In the genomic region with DNA sequence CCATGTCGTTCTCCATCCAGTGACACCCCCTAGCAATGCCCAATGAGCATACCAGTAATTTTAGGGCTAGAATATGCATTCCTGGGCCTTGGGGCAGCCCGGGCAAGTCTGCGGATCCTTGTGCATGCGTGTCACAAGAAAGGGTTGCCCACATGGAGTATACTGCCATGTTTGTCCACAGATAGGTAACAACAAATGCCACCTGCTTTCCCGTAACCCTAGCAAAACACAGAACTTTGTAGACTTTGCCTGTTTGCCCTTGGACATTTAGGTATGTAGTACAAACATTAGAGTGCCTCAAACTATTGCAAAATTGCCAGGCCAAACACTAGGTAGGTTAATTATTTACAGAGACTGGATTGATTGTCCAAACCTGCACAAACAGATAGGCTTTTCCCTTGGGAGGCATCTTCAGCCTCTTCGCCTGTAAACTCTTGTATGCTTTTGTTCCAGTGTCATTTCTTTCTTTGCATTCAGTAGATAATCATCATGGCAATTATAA, we compare ENCODE assay signal across 1 cellular context.
TF ChIP-seq lines count a peak whose summit lies in the region.

No MANE protein-coding gene starts in this region.

TF ChIP-seq in HepG2, 621 proteins besides CTCF, POLR2A, EP300 and RAD21 (continued from another document and continues in another):
- TF ChIP-seq, protein P1, sequence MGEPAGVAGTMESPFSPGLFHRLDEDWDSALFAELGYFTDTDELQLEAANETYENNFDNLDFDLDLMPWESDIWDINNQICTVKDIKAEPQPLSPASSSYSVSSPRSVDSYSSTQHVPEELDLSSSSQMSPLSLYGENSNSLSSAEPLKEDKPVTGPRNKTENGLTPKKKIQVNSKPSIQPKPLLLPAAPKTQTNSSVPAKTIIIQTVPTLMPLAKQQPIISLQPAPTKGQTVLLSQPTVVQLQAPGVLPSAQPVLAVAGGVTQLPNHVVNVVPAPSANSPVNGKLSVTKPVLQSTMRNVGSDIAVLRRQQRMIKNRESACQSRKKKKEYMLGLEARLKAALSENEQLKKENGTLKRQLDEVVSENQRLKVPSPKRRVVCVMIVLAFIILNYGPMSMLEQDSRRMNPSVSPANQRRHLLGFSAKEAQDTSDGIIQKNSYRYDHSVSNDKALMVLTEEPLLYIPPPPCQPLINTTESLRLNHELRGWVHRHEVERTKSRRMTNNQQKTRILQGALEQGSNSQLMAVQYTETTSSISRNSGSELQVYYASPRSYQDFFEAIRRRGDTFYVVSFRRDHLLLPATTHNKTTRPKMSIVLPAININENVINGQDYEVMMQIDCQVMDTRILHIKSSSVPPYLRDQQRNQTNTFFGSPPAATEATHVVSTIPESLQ (CRISPR knock-in tag; conservative IDR thresholded peaks at IDR 0.05): no peak
- no peak for TF ChIP-seq NPAS2 (CRISPR knock-in tag; IDR thresholded peaks at IDR 0.05; ENCODE audit: borderline replicate concordance)
- no peak for TF ChIP-seq SRY (CRISPR knock-in tag; IDR thresholded peaks at IDR 0.05)
- TF ChIP-seq, protein P2, sequence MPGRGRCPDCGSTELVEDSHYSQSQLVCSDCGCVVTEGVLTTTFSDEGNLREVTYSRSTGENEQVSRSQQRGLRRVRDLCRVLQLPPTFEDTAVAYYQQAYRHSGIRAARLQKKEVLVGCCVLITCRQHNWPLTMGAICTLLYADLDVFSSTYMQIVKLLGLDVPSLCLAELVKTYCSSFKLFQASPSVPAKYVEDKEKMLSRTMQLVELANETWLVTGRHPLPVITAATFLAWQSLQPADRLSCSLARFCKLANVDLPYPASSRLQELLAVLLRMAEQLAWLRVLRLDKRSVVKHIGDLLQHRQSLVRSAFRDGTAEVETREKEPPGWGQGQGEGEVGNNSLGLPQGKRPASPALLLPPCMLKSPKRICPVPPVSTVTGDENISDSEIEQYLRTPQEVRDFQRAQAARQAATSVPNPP (CRISPR knock-in tag; IDR thresholded peaks at IDR 0.05): peak; percentile 88; the same call in 1 of the 2 replicates
- TF ChIP-seq ZNF615 (CRISPR knock-in tag; IDR thresholded peaks at IDR 0.05; ENCODE audit: borderline replicate concordance): peak; percentile 65; the same call in 1 of the 2 replicates
- TF ChIP-seq, protein P3, sequence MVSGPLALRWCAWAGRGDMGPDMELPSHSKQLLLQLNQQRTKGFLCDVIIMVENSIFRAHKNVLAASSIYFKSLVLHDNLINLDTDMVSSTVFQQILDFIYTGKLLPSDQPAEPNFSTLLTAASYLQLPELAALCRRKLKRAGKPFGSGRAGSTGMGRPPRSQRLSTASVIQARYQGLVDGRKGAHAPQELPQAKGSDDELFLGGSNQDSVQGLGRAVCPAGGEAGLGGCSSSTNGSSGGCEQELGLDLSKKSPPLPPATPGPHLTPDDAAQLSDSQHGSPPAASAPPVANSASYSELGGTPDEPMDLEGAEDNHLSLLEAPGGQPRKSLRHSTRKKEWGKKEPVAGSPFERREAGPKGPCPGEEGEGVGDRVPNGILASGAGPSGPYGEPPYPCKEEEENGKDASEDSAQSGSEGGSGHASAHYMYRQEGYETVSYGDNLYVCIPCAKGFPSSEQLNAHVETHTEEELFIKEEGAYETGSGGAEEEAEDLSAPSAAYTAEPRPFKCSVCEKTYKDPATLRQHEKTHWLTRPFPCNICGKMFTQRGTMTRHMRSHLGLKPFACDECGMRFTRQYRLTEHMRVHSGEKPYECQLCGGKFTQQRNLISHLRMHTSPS (CRISPR knock-in tag; IDR thresholded peaks at IDR 0.05; ENCODE audit: low read depth): peak; percentile 89
- peak; percentile 49 for TF ChIP-seq XRCC5 (optimal IDR thresholded peaks at IDR 0.05; ENCODE audit: low read length)
- TF ChIP-seq, protein P4, sequence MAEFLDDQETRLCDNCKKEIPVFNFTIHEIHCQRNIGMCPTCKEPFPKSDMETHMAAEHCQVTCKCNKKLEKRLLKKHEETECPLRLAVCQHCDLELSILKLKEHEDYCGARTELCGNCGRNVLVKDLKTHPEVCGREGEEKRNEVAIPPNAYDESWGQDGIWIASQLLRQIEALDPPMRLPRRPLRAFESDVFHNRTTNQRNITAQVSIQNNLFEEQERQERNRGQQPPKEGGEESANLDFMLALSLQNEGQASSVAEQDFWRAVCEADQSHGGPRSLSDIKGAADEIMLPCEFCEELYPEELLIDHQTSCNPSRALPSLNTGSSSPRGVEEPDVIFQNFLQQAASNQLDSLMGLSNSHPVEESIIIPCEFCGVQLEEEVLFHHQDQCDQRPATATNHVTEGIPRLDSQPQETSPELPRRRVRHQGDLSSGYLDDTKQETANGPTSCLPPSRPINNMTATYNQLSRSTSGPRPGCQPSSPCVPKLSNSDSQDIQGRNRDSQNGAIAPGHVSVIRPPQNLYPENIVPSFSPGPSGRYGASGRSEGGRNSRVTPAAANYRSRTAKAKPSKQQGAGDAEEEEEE (CRISPR knock-in tag; IDR thresholded peaks at IDR 0.05; ENCODE audit: borderline replicate concordance): no peak
- peak; percentile 97 for TF ChIP-seq ZNF644 (CRISPR knock-in tag; IDR thresholded peaks at IDR 0.05; ENCODE audit: low read depth)
- peak; percentile 58; the same call in 1 of the 2 replicates for TF ChIP-seq ZNF652 (CRISPR knock-in tag; IDR thresholded peaks at IDR 0.05; ENCODE audit: borderline replicate concordance, low read depth)
- peak; percentile 65 for TF ChIP-seq MEIS2 (CRISPR knock-in tag; IDR thresholded peaks at IDR 0.05)
- no peak for TF ChIP-seq ZNF557 (CRISPR knock-in tag; IDR thresholded peaks at IDR 0.05)
- no peak for TF ChIP-seq TCF12 (IDR thresholded peaks at IDR 0.05)
- TF ChIP-seq TCF12 (CRISPR knock-in tag; IDR thresholded peaks at IDR 0.05): peak; percentile 99
- TF ChIP-seq NKX3-1 (CRISPR knock-in tag; IDR thresholded peaks at IDR 0.05): peak; percentile 88; the same call in 1 of the 2 replicates
- TF ChIP-seq, protein P5, sequence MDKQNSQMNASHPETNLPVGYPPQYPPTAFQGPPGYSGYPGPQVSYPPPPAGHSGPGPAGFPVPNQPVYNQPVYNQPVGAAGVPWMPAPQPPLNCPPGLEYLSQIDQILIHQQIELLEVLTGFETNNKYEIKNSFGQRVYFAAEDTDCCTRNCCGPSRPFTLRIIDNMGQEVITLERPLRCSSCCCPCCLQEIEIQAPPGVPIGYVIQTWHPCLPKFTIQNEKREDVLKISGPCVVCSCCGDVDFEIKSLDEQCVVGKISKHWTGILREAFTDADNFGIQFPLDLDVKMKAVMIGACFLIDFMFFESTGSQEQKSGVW (CRISPR knock-in tag; IDR thresholded peaks at IDR 0.05; ENCODE audit: borderline replicate concordance): no peak; the same call in 1 of the 2 replicates
- TF ChIP-seq PCBP1 (IDR thresholded peaks at IDR 0.05; ENCODE audit: borderline replicate concordance, low read depth, low read length): no peak
- TF ChIP-seq KDM6A (CRISPR knock-in tag; IDR thresholded peaks at IDR 0.05; ENCODE audit: low read depth): peak; percentile 96
- TF ChIP-seq ARNT2 (CRISPR knock-in tag; IDR thresholded peaks at IDR 0.05; ENCODE audit: low read depth): peak; percentile 76; the same call in 1 of the 2 replicates
- TF ChIP-seq, protein P6, sequence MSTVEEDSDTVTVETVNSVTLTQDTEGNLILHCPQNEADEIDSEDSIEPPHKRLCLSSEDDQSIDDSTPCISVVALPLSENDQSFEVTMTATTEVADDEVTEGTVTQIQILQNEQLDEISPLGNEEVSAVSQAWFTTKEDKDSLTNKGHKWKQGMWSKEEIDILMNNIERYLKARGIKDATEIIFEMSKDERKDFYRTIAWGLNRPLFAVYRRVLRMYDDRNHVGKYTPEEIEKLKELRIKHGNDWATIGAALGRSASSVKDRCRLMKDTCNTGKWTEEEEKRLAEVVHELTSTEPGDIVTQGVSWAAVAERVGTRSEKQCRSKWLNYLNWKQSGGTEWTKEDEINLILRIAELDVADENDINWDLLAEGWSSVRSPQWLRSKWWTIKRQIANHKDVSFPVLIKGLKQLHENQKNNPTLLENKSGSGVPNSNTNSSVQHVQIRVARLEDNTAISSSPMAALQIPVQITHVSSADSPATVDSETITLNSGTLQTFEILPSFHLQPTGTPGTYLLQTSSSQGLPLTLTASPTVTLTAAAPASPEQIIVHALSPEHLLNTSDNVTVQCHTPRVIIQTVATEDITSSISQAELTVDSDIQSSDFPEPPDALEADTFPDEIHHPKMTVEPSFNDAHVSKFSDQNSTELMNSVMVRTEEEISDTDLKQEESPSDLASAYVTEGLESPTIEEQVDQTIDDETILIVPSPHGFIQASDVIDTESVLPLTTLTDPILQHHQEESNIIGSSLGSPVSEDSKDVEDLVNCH (CRISPR knock-in tag; IDR thresholded peaks at IDR 0.05): no peak
- no peak for TF ChIP-seq SMARCC2 (IDR thresholded peaks at IDR 0.05)
- TF ChIP-seq ZNF264 (CRISPR knock-in tag; IDR thresholded peaks at IDR 0.05): peak; percentile 91
- peak; percentile 92 for TF ChIP-seq SAP130 (CRISPR knock-in tag; IDR thresholded peaks at IDR 0.05; ENCODE audit: low read depth)
- TF ChIP-seq RNF2 (conservative IDR thresholded peaks at IDR 0.05; ENCODE audit: low read depth): peak; percentile 77; the same call in 1 of the 2 replicates
- TF ChIP-seq ZNF564 (CRISPR knock-in tag; IDR thresholded peaks at IDR 0.05): 0 out of 2 replicates have a peak, but pooled peaks have one; percentile 45
- 0 out of 2 replicates have a peak, but pooled peaks have one; percentile 58 for TF ChIP-seq IRX3 (CRISPR knock-in tag; IDR thresholded peaks at IDR 0.05; ENCODE audit: borderline replicate concordance, low read depth)
- TF ChIP-seq RFXANK (CRISPR knock-in tag; IDR thresholded peaks at IDR 0.05): peak; percentile 85; the same call in 1 of the 2 replicates
- TF ChIP-seq, protein P7, sequence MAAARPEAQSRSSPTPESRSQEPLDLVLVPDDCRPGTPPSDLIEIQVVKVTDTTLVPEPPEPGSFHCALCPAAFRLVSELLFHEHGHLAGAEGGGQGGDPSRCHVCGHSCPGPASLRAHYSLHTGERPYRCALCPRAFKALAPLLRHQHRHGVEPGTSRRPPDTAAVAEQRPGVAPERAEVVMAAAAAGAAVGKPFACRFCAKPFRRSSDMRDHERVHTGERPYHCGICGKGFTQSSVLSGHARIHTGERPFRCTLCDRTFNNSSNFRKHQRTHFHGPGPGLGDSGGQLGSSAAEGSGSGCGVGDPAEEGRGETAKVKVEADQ (CRISPR knock-in tag; IDR thresholded peaks at IDR 0.05; ENCODE audit: borderline replicate concordance): peak; percentile 72; the same call in 1 of the 2 replicates
- TF ChIP-seq, protein P8, sequence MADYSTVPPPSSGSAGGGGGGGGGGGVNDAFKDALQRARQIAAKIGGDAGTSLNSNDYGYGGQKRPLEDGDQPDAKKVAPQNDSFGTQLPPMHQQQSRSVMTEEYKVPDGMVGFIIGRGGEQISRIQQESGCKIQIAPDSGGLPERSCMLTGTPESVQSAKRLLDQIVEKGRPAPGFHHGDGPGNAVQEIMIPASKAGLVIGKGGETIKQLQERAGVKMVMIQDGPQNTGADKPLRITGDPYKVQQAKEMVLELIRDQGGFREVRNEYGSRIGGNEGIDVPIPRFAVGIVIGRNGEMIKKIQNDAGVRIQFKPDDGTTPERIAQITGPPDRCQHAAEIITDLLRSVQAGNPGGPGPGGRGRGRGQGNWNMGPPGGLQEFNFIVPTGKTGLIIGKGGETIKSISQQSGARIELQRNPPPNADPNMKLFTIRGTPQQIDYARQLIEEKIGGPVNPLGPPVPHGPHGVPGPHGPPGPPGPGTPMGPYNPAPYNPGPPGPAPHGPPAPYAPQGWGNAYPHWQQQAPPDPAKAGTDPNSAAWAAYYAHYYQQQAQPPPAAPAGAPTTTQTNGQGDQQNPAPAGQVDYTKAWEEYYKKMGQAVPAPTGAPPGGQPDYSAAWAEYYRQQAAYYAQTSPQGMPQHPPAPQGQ (CRISPR knock-in tag; IDR thresholded peaks at IDR 0.05; ENCODE audit: borderline replicate concordance): no peak
- TF ChIP-seq MATR3 (CRISPR knock-in tag; IDR thresholded peaks at IDR 0.05): no peak
- peak; percentile 52; the same call in 1 of the 2 replicates for TF ChIP-seq JUN (CRISPR knock-in tag; IDR thresholded peaks at IDR 0.05)
- TF ChIP-seq ATF7 (IDR thresholded peaks at IDR 0.05): no peak
- TF ChIP-seq ATF7 (CRISPR knock-in tag; IDR thresholded peaks at IDR 0.05): peak; percentile 60; the same call in 1 of the 2 replicates
- TF ChIP-seq MED13 (CRISPR knock-in tag; IDR thresholded peaks at IDR 0.05): peak; percentile 87
- TF ChIP-seq ATM (IDR thresholded peaks at IDR 0.05; ENCODE audit: borderline replicate concordance): no peak
- TF ChIP-seq ZNF12 (CRISPR knock-in tag; IDR thresholded peaks at IDR 0.05): peak; percentile 79
- TF ChIP-seq ZMYM4 (CRISPR knock-in tag; IDR thresholded peaks at IDR 0.05): peak; percentile 89
- TF ChIP-seq HNRNPLL (IDR thresholded peaks at IDR 0.05; ENCODE audit: low read depth, low read length, poor library complexity, severe bottlenecking): no peak
- peak; percentile 94; the same call in 1 of the 2 replicates for TF ChIP-seq SMYD3 (CRISPR knock-in tag; IDR thresholded peaks at IDR 0.05)
- TF ChIP-seq ZNF83 (CRISPR knock-in tag; IDR thresholded peaks at IDR 0.05; ENCODE audit: borderline replicate concordance): no peak
- no peak for TF ChIP-seq ZBTB42 (CRISPR knock-in tag; IDR thresholded peaks at IDR 0.05)
- TF ChIP-seq PRMT3 (CRISPR knock-in tag; IDR thresholded peaks at IDR 0.05; ENCODE audit: borderline replicate concordance, low read depth): 0 out of 2 replicates have a peak, but pooled peaks have one; percentile 39
- peak; percentile 87 for TF ChIP-seq ELF3 (CRISPR knock-in tag; IDR thresholded peaks at IDR 0.05)
- TF ChIP-seq BRCA1 (CRISPR knock-in tag; IDR thresholded peaks at IDR 0.05): 0 out of 2 replicates have a peak, but pooled peaks have one; percentile 54
- 0 out of 2 replicates have a peak, but pooled peaks have one; percentile 74 for TF ChIP-seq HNRNPL (IDR thresholded peaks at IDR 0.05; ENCODE audit: low read depth, low read length)
- TF ChIP-seq ZNF446 (CRISPR knock-in tag; IDR thresholded peaks at IDR 0.05): no peak
- TF ChIP-seq ARHGAP35 (CRISPR knock-in tag; IDR thresholded peaks at IDR 0.05; ENCODE audit: borderline replicate concordance): no peak
- peak; percentile 94 for TF ChIP-seq MIER3 (CRISPR knock-in tag; IDR thresholded peaks at IDR 0.05; ENCODE audit: borderline replicate concordance)
- TF ChIP-seq, protein P9, sequence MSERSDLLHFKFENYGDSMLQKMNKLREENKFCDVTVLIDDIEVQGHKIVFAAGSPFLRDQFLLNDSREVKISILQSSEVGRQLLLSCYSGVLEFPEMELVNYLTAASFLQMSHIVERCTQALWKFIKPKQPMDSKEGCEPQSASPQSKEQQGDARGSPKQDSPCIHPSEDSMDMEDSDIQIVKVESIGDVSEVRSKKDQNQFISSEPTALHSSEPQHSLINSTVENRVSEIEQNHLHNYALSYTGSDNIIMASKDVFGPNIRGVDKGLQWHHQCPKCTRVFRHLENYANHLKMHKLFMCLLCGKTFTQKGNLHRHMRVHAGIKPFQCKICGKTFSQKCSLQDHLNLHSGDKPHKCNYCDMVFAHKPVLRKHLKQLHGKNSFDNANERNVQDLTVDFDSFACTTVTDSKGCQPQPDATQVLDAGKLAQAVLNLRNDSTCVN (CRISPR knock-in tag; IDR thresholded peaks at IDR 0.05; ENCODE audit: borderline replicate concordance): 0 out of 2 replicates have a peak, but pooled peaks have one; percentile 37
- TF ChIP-seq KLF9 (CRISPR knock-in tag; IDR thresholded peaks at IDR 0.05; ENCODE audit: low read depth): peak; percentile 81; the same call in 1 of the 2 replicates
- TF ChIP-seq ZNF792 (CRISPR knock-in tag; IDR thresholded peaks at IDR 0.05): peak; percentile 78
- peak; percentile 93 for TF ChIP-seq ZSCAN9 (CRISPR knock-in tag; IDR thresholded peaks at IDR 0.05; ENCODE audit: borderline replicate concordance)
